ENCODE assay signal across 14 cellular contexts in the genomic region with DNA sequence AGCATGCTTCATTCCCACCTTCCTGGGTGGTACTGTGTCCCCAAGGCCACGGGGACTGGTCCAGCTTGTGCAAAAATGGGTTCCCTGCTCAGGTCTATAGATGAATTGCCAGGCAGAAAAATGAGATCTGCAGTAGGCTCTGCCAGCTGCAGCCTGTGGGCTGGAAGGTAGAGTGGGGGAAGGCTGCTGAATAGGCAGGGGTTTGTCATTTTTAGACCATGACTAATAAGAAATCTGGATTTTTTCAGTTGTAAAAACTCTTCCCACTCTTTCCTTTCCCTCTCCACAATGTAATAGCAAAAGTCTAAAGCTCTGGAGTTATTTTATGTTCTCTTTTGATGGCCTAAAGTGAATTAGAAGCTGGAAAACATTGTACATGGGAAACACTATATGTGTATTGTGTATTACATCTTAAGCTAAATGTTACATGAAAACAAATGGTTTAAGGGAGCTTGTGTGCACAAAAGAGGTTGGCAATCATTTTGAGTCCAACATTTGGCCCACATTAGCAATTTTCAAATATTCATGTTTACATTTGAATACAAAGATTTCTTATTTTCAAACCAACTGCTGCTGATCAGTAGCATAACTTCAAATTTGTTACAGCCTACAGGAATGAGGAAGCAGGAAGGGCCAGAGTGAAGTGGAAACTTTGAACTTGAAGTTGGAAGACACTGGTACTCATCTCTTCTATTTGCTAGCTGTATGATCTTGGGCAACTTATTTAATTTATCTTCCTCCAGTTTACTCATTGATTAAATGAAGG.
DNase-seq lines count a peak whose midpoint lies in the region; ATAC-seq and TF ChIP-seq lines count a peak whose summit lies in the region.
"Had no signal": no experiment of that assay in that cellular context is flagged by ENCODE, and none has a peak within 500 bp of the region (broad histone marks: within the 10 kb centered on the region; RNA-seq: fewer than 3 reads in every experiment).

No MANE protein-coding gene starts in this region.

- H3K4me3 ChIP-seq in AG09309 (ENCODE audit: control insufficient read depth, low read depth, low read length) (no peak overlapping the region), mesodermal cell (ENCODE audit: extremely low read depth, insufficient read depth, low read length, poor library complexity, severe bottlenecking) (no peak overlapping the region), vagina (no peak overlapping the region), gastroesophageal sphincter (no peak overlapping the region)

- H3K4me1 ChIP-seq in mesodermal cell (ENCODE audit: control insufficient read depth, insufficient read depth, low read length, poor library complexity, severe bottlenecking) (peaks cover 13% of the 10 kb centered on the region), vagina (no peaks in the 10 kb centered on the region), gastroesophageal sphincter (no peaks in the 10 kb centered on the region)

- TF ChIP-seq EP300 in gastroesophageal sphincter (IDR thresholded peaks at IDR 0.05): no peak

- ATAC-seq in gastroesophageal sphincter: no peak
- no peak for ATAC-seq in GM21737 (IDR thresholded peaks at IDR 0.05; ENCODE audit: unreplicated experiment)
- ATAC-seq: activated T-helper 17 cell treated with anti-CD3 and anti-CD28 coated beads, Interleukin-2, amount 50 U/mL, for 72 hours had no signal

- H3K27me3 ChIP-seq in vagina (no peaks in the 10 kb centered on the region), gastroesophageal sphincter (no peaks in the 10 kb centered on the region)

- H3K27ac ChIP-seq in cingulate gyrus (ENCODE audit: low read depth, low read length) (peak overlapping the region; percentile 14), mesodermal cell (ENCODE audit: low read depth, low read length, severe bottlenecking) (peak overlapping the region; percentile 18), vagina (no peak overlapping the region), gastroesophageal sphincter (no peak overlapping the region)
- H3K27ac ChIP-seq: HL-60 had no signal

- intact Hi-C loops in vagina (cut with DNase I): no loop called here

- DNase-seq in AG09309 (ENCODE audit: low read depth) (peak; percentile 18), M059J (ENCODE audit: low read depth) (peak; percentile 80), GM10266 (ENCODE audit: extremely low spot score) (no peak), vagina (ENCODE audit: extremely low spot score in 2 of 2) (no peak)
- DNase-seq: activated CD4-positive, alpha-beta T cell treated with anti-CD3 and anti-CD28 coated beads for 4 hours; cerebellar nuclear complex; NCI-H526; substantia nigra had no signal

- WGBS in mesodermal cell (ENCODE audit: insufficient coverage in 2 of 2), 2 experiments: 50 to 88% methylated on average over 1 of the region's 1 CpG
- WGBS in gastroesophageal sphincter (ENCODE audit: low coverage in 1 of 2), 2 donors: 50% methylated on average over 1 of the region's 1 CpG; no CpG with 5 or more reads in 1 of the 2 donors

- H3K9me3 ChIP-seq in mesodermal cell (ENCODE audit: control insufficient read depth, low read length) (peaks cover 6% of the 10 kb centered on the region), vagina (no peaks in the 10 kb centered on the region), gastroesophageal sphincter (no peaks in the 10 kb centered on the region)

- TF ChIP-seq CTCF in AG09309 (IDR thresholded peaks at IDR 0.05; ENCODE audit: control insufficient read depth, insufficient read depth, low read depth, low read length, missing control alignments) (no peak), GM10266 (IDR thresholded peaks at IDR 0.05; ENCODE audit: control insufficient read depth, insufficient read depth, low read depth, missing control alignments) (no peak), vagina (IDR thresholded peaks at IDR 0.05) (no peak), gastroesophageal sphincter (IDR thresholded peaks at IDR 0.05) (no peak)

- TF ChIP-seq POLR2A in vagina (IDR thresholded peaks at IDR 0.05) (no peak), gastroesophageal sphincter (IDR thresholded peaks at IDR 0.05) (no peak)

- H3K36me3 ChIP-seq in mesodermal cell (ENCODE audit: control insufficient read depth, insufficient read depth, low read length) (no peaks in the 10 kb centered on the region), vagina (no peaks in the 10 kb centered on the region), gastroesophageal sphincter (no peaks in the 10 kb centered on the region)

Comparison
In these comparisons a context has a peak if more than half of its experiments do, and no peak if none do; other contexts are left out.
1. DNase-seq: peak in AG09309 (single experiment) and M059J (single experiment); none in GM10266 (single experiment) and vagina (0 of 2).
2. H3K27ac ChIP-seq: peak in cingulate gyrus (single experiment) and mesodermal cell (single experiment); none in vagina (single experiment) and gastroesophageal sphincter (0 of 4).